Comparison of ENCODE assay signal across 28 cellular contexts in genomic region chrX:107576392-107576791, GRCh38.
"Had no signal": no experiment of that assay in that cellular context is flagged by ENCODE, and none has a peak within 500 bp of the region (broad histone marks: within the 10 kb centered on the region; RNA-seq: fewer than 3 reads in every experiment).

No MANE protein-coding gene starts in this region.

- H3K36me3 ChIP-seq: brain microvascular endothelial cell, MG63, SJSA1 had no signal

- ATAC-seq: activated naive CD8-positive, alpha-beta T cell treated with anti-CD3 and anti-CD28 coated beads, Interleukin-2, amount 50 U/mL, for 24 hours; T-helper 17 cell had no signal

- H3K4me3 ChIP-seq: MG63, SJSA1 had no signal

- H3K27me3 ChIP-seq: brain microvascular endothelial cell, MG63, SJSA1 had no signal

- H3K9me3 ChIP-seq: SJSA1, SK-N-SH had no signal

- DNase-seq: activated B cell treated with CpG ODN at 0.5 μM for 24 hours; activated CD4-positive, alpha-beta T cell treated with anti-CD3 and anti-CD28 coated beads for 4 hours; activated CD4-positive, alpha-beta T cell treated with anti-CD3 and anti-CD28 coated beads, Interleukin-2, amount 50 U/mL, for 1 hour; activated CD4-positive, CD25-positive, alpha-beta regulatory T cell treated with anti-CD3 and anti-CD28 coated beads, Interleukin-2, amount 50 U/mL, for 72 hours; activated CD8-positive, alpha-beta memory T cell treated with anti-CD3 and anti-CD28 coated beads, Interleukin-2, amount 50 U/mL, for 4 hours; activated effector memory CD4-positive, alpha-beta T cell treated with Interleukin-2 at 50 U/mL for 16 hours; activated naive CD4-positive, alpha-beta T cell treated with anti-CD3 and anti-CD28 coated beads, Interleukin-2, amount 10 ng/mL, durations not matched to agents 7 days and 5 days; activated naive CD8-positive, alpha-beta T cell treated with anti-CD3 and anti-CD28 coated beads, Interleukin-2, amount 50 U/mL, for 24 hours; anterior cingulate cortex; brain microvascular endothelial cell; central memory CD4-positive, alpha-beta T cell; Kasumi-1; MG63; NCI-H1048; NCI-H1105 treated with DMSO at 0.1 percent for 48 hours; NCI-H1436; NCI-H1694; NCI-H1930; NCI-H2081 treated with DMSO at 0.1 percent for 48 hours; NCI-H226; NCI-H524 treated with DMSO at 0.1 percent for 48 hours; OCI-M1; SHP77; SK-N-SH; T-helper 17 cell had no signal

- H3K27ac ChIP-seq: brain microvascular endothelial cell, SJSA1, VCaP had no signal

- FAIRE-seq: colon had no signal
